ENCODE assay signal across 23 cellular contexts in genomic region chr6:2716926-2717700, GRCh38. TPM values are rescaled to one million over a fixed set of nuclear protein-coding genes. Genes with fewer than 3 reads are reported as not detected.
A peak's percentile ranks its signal among the peaks of the same experiment; 100 is the strongest.
DNase-seq lines count a peak whose midpoint lies in the region; ATAC-seq and TF ChIP-seq lines count a peak whose summit lies in the region.
"Had no signal": no experiment of that assay in that cellular context is flagged by ENCODE, and none has a peak within 500 bp of the region (broad histone marks: within the 10 kb centered on the region; RNA-seq: fewer than 3 reads in every experiment).

No MANE protein-coding gene starts in this region.

- H3K23ac ChIP-seq in mesendoderm (ENCODE audit: low read length), result no peak overlapping the region

- no peaks in the 10 kb centered on the region for H3K79me1 ChIP-seq in mesendoderm (ENCODE audit: low read length)

- no peak overlapping the region for H4K5ac ChIP-seq in mesendoderm (ENCODE audit: low read length)

- H3K27ac Mint-ChIP-seq in activated T-helper 17 cell treated with anti-CD3 and anti-CD28 coated beads, Interleukin-2, amount 50 U/mL, for 72 hours, result no peak overlapping the region
- H3K27ac Mint-ChIP-seq: CD4-positive, alpha-beta T cell; CD8-positive, alpha-beta memory T cell; HFFc6 had no signal

- ATAC-seq in psoas muscle (no peak), GM19395 (IDR thresholded peaks at IDR 0.05; ENCODE audit: unreplicated experiment) (no peak)
- ATAC-seq in activated T-helper 17 cell treated with anti-CD3 and anti-CD28 coated beads, Interleukin-2, amount 50 U/mL, for 72 hours (replicated peaks), result no peak
- ATAC-seq: A549 had no signal

- DNase-seq in HT-29 (ENCODE audit: low spot score), result peak; percentile 15
- DNase-seq in colonic mucosa, result no peak
- DNase-seq in mesendoderm, result peak; percentile 61
- DNase-seq in psoas muscle, result no peak
- DNase-seq in activated gamma-delta T cell treated with Interleukin-2 at 50 U/mL for 16 hours, result no peak
- no peak for DNase-seq in NCI-H1105 treated with DMSO at 0.1 percent for 48 hours (lab: John Stamatoyannopoulos, UW)
- DNase-seq: 8988T; ACHN; AML-193; BE2C; CD4-positive, alpha-beta T cell; CD8-positive, alpha-beta memory T cell; DMS53; DMS79 treated with DMSO at 0.1 percent for 48 hours; GF-D8; GOT3; HFFc6 had no signal

- H3K27me3 ChIP-seq in colonic mucosa (no peaks in the 10 kb centered on the region), mesendoderm (ENCODE audit: insufficient read depth, low read length, poor library complexity) (no peaks in the 10 kb centered on the region), psoas muscle (ENCODE audit: insufficient read depth in 3 of 3, low read length in 2 of 3) (no peaks in the 10 kb centered on the region)
- H3K27me3 ChIP-seq: BLaER1 treated with 17β-estradiol and CSF1 and Interleukin-3, amounts not matched to agents 10 nM and 100 nM had no signal

- no peaks in the 10 kb centered on the region for H3K36me3 Mint-ChIP-seq in activated T-helper 17 cell treated with anti-CD3 and anti-CD28 coated beads, Interleukin-2, amount 50 U/mL, for 72 hours (ENCODE audit: low read depth)

- no peak overlapping the region for H2BK120ac ChIP-seq in mesendoderm (ENCODE audit: low read depth, low read length)

- H3K4me2 ChIP-seq in mesendoderm (ENCODE audit: low read length), result no peak overlapping the region
- H3K4me2 ChIP-seq: A549 had no signal

- TF ChIP-seq CTCF in colonic mucosa (IDR thresholded peaks at IDR 0.05) (no peak), psoas muscle (IDR thresholded peaks at IDR 0.05) (no peak)

- intact Hi-C loops in colonic mucosa (cut with DNase I), result no loop called here
- intact Hi-C loops in psoas muscle (cut with DNase I), result no loop called here

- no peak overlapping the region for H3K9ac ChIP-seq in colonic mucosa (ENCODE audit: low read depth in 2 of 2, low read length in 2 of 2)
- no peak overlapping the region for H3K9ac ChIP-seq in mesendoderm (ENCODE audit: low read length)
- H3K9ac ChIP-seq: BLaER1 treated with 17β-estradiol and CSF1 and Interleukin-3, amounts not matched to agents 10 nM and 100 nM had no signal

- H4K8ac ChIP-seq in mesendoderm (ENCODE audit: low read depth, low read length), result no peak overlapping the region

- no peak overlapping the region for H3K4me3 ChIP-seq in colonic mucosa
- no peak overlapping the region for H3K4me3 ChIP-seq in mesendoderm (ENCODE audit: low read length)
- H3K4me3 ChIP-seq in psoas muscle, result no peak overlapping the region
- H3K4me3 ChIP-seq: A549; BLaER1 treated with 17β-estradiol and CSF1 and Interleukin-3, amounts not matched to agents 10 nM and 100 nM; HAP-1 had no signal

- H3K56ac ChIP-seq in mesendoderm (ENCODE audit: low read length), result no peak overlapping the region

- H2BK15ac ChIP-seq in mesendoderm (replicated peaks; ENCODE audit: low read depth), result no peak overlapping the region

- H3K27ac ChIP-seq in colonic mucosa (peak overlapping the region; percentile 11), mesendoderm (ENCODE audit: low read depth, low read length) (no peak overlapping the region), psoas muscle (peak overlapping the region; percentile 48)
- H3K27ac ChIP-seq: A549 had no signal

- H3K36me3 ChIP-seq in colonic mucosa (no peaks in the 10 kb centered on the region), mesendoderm (ENCODE audit: control insufficient read depth, insufficient read depth, low read length) (no peaks in the 10 kb centered on the region), psoas muscle (ENCODE audit: insufficient read depth in 1 of 2, low read depth in 1 of 2) (peaks cover 2 to 6% of the 10 kb centered on the region in 2 donors)
- H3K36me3 ChIP-seq: BE2C; BLaER1 treated with 17β-estradiol and CSF1 and Interleukin-3, amounts not matched to agents 10 nM and 100 nM; HAP-1 had no signal

- no peak overlapping the region for H3K18ac ChIP-seq in mesendoderm (ENCODE audit: low read length)

- H3K4me3 Mint-ChIP-seq in activated T-helper 17 cell treated with anti-CD3 and anti-CD28 coated beads, Interleukin-2, amount 50 U/mL, for 72 hours, result no peak overlapping the region
- H3K4me3 Mint-ChIP-seq: CD14-positive monocyte; CD4-positive, alpha-beta T cell; CD8-positive, alpha-beta memory T cell; HFFc6 had no signal

- H2BK5ac ChIP-seq in mesendoderm (ENCODE audit: low read length), result no peak overlapping the region

- no peak overlapping the region for H3K4ac ChIP-seq in mesendoderm (ENCODE audit: low read depth, low read length)

- no peaks in the 10 kb centered on the region for H3K4me1 ChIP-seq in colonic mucosa
- H3K4me1 ChIP-seq in mesendoderm (ENCODE audit: control insufficient read depth, low read depth, low read length), result no peaks in the 10 kb centered on the region
- H3K4me1 ChIP-seq in psoas muscle, result peaks cover 21% of the 10 kb centered on the region
- H3K4me1 ChIP-seq: BE2C, HAP-1 had no signal

- H3K9me3 ChIP-seq in colonic mucosa (no peaks in the 10 kb centered on the region), psoas muscle (no peaks in the 10 kb centered on the region)
- H3K9me3 ChIP-seq: A549, BE2C had no signal

- no peak overlapping the region for H2AK5ac ChIP-seq in mesendoderm (ENCODE audit: low read length)

- H3K9me3 Mint-ChIP-seq in activated T-helper 17 cell treated with anti-CD3 and anti-CD28 coated beads, Interleukin-2, amount 50 U/mL, for 72 hours, result no peaks in the 10 kb centered on the region

- H3K27me3 Mint-ChIP-seq in activated T-helper 17 cell treated with anti-CD3 and anti-CD28 coated beads, Interleukin-2, amount 50 U/mL, for 72 hours, result no peaks in the 10 kb centered on the region
- H3K27me3 Mint-ChIP-seq: CD4-positive, alpha-beta T cell had no signal

- H3K4me1 Mint-ChIP-seq in activated T-helper 17 cell treated with anti-CD3 and anti-CD28 coated beads, Interleukin-2, amount 50 U/mL, for 72 hours, result no peaks in the 10 kb centered on the region
- H3K4me1 Mint-ChIP-seq: CD8-positive, alpha-beta memory T cell had no signal

- WGBS in mesendoderm (ENCODE audit: extremely low coverage, insufficient coverage, low lambda C conversion rate), result no CpG with 5 or more reads among the region's 9 CpGs
- WGBS in psoas muscle, 3 donors, result 63 to 81% (median 71%) methylated on average over 9 of the region's 9 CpGs

- H3K79me2 ChIP-seq in mesendoderm (ENCODE audit: control insufficient read depth, insufficient read depth, low read length), result no peaks in the 10 kb centered on the region

RNA-seq across cellular contexts. Expression of gene MYLK4, which starts 33.6 kb away (rescaled TPM):
- total RNA-seq in HT-29 (2014; rRNA removed; shearing (Covaris generic)), result 0.03 and 0.08 TPM in 2 replicates
- total RNA-seq in colonic mucosa (under 1 TPM; 0.20 to 0.35 TPM), psoas muscle (10 to 100 TPM in 1 of 4 donors, 1 to 10 TPM in 3; 1.2 to 23.4 (median 2.2) TPM)
- polyA plus RNA-seq in mesendoderm (2013, experiment 1 of 2), result 0.10 TPM
- polyA plus RNA-seq in mesendoderm (2013, experiment 2 of 2), result 0.08 TPM
- 100 to 1,000 TPM in 1 of 3 donors, 10 to 100 TPM in 1, under 1 TPM in 1; 0.09 to 143 (median 30.0) TPM for polyA plus RNA-seq in psoas muscle
- total RNA-seq in activated T-helper 17 cell treated with anti-CD3 and anti-CD28 coated beads, Interleukin-2, amount 50 U/mL, for 72 hours, result under 1 TPM; 0.21 to 0.28 TPM

RNA-seq across cellular contexts. Expression of gene WRNIP1, which starts 48.1 kb away (rescaled TPM):
- 92.6 and 103 TPM in 2 replicates for total RNA-seq in HT-29 (2014; rRNA removed; shearing (Covaris generic))
- total RNA-seq in colonic mucosa, result 10 to 100 TPM; 49.9 to 53.7 TPM
- 34.4 TPM for polyA plus RNA-seq in mesendoderm (2013, experiment 1 of 2)
- polyA plus RNA-seq in mesendoderm (2013, experiment 2 of 2), result 35.4 TPM
- 10 to 100 TPM; 26.5 to 53.3 (median 41.3) TPM for total RNA-seq in psoas muscle
- polyA plus RNA-seq in psoas muscle, result 10 to 100 TPM; 38.0 to 73.9 (median 56.4) TPM
- total RNA-seq in activated T-helper 17 cell treated with anti-CD3 and anti-CD28 coated beads, Interleukin-2, amount 50 U/mL, for 72 hours, result 10 to 100 TPM; 30.4 to 48.5 TPM

Comparison
In these comparisons a context has a peak if more than half of its experiments do, and no peak if none do; other contexts are left out.
1. DNase-seq: peak in HT-29 (single experiment) and mesendoderm (single experiment); none in colonic mucosa (single experiment), psoas muscle (0 of 2), activated gamma-delta T cell treated with Interleukin-2 at 50 U/mL for 16 hours (single experiment) and NCI-H1105 treated with DMSO at 0.1 percent for 48 hours (single experiment).